Comparison of ENCODE assay signal across 9 cellular contexts in the genomic region with DNA sequence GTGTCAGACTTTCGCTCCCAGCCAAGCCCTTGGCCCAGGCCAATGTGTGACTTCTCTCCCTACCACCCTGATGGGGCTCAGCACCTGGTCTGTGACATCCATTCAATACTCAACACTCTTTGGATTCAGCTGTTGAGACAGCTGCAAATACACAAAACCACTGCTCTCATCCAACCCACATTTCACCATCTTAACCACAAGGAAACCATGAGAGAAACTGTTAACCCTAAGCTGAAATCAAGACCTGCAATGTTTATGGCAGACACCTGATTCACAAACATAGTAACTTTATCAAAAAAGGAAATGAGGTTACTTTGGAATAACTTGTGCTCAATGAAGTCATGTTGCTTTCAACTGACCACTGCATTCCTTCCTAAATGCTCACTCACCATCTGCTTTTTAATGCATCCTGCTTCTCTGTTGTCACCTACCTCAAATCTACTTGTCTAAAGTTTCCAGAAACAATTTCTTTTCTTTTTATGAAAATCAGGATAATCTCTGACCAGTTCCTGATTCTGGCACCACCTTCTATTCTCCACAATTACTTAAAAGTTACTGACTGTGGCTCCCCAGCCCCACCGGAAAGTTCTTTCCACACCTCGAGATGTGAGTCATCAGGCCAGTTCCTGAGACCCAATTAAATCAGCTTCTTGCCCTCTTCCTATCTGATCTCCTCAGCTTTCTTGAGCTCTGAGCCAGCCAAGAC.
A peak's percentile ranks its signal among the peaks of the same experiment; 100 is the strongest.
DNase-seq lines count a peak whose midpoint lies in the region; ATAC-seq and TF ChIP-seq lines count a peak whose summit lies in the region.
"Had no signal": no experiment of that assay in that cellular context is flagged by ENCODE, and none has a peak within 500 bp of the region (broad histone marks: within the 10 kb centered on the region; RNA-seq: fewer than 3 reads in every experiment).

No MANE protein-coding gene starts in this region.

- TF ChIP-seq EP300 in ovary (IDR thresholded peaks at IDR 0.05) = no peak

- H3K36me3 ChIP-seq in mesodermal cell (ENCODE audit: control insufficient read depth, insufficient read depth, low read length) (no peaks in the 10 kb centered on the region), ovary (no peaks in the 10 kb centered on the region)

- H3K27ac ChIP-seq in mesodermal cell (ENCODE audit: low read depth, low read length, severe bottlenecking) = peak overlapping the region; percentile 67
- H3K27ac ChIP-seq in ovary = no peak overlapping the region

- TF ChIP-seq POLR2A in ovary (IDR thresholded peaks at IDR 0.05) = no peak

- WGBS in mesodermal cell (ENCODE audit: insufficient coverage in 2 of 2), 2 experiments = 80 to 84% methylated on average over 3 of the region's 3 CpGs
- 71 to 78% (median 72%) methylated on average over 3 of the region's 3 CpGs for WGBS in ovary, 3 donors

- intact Hi-C loops in ovary (cut with DNase I) = no loop called here

- peaks cover 45% of the 10 kb centered on the region for H3K4me1 ChIP-seq in mesodermal cell (ENCODE audit: control insufficient read depth, insufficient read depth, low read length, poor library complexity, severe bottlenecking)
- peaks cover 2% of the 10 kb centered on the region for H3K4me1 ChIP-seq in ovary (ENCODE audit: insufficient read depth)

- H3K4me3 ChIP-seq in mesodermal cell (ENCODE audit: extremely low read depth, insufficient read depth, low read length, poor library complexity, severe bottlenecking) (no peak overlapping the region), ovary (no peak overlapping the region)

- H3K9me3 ChIP-seq in mesodermal cell (ENCODE audit: control insufficient read depth, low read length) = peaks cover 8% of the 10 kb centered on the region
- H3K9me3 ChIP-seq in ovary = no peaks in the 10 kb centered on the region

- no peak for TF ChIP-seq CTCF in ovary (IDR thresholded peaks at IDR 0.05)

- no peaks in the 10 kb centered on the region for H3K27me3 ChIP-seq in ovary

- peak; percentile 12 to 25 for DNase-seq in activated CD4-positive, alpha-beta T cell treated with anti-CD3 and anti-CD28 coated beads, Interleukin-2, amount 50 U/mL, for 48 hours
- no peak for DNase-seq in ovary
- DNase-seq in HUDEP-2 (lab: John Stamatoyannopoulos, UW; ENCODE audit: unreplicated experiment in 76 of 76) = no peak
- no peak for DNase-seq in DMS153 treated with DMSO at 0.1 percent for 48 hours (lab: John Stamatoyannopoulos, UW; ENCODE audit: unreplicated experiment)
- DNase-seq: small intestine had no signal

- ATAC-seq in GM18858 (IDR thresholded peaks at IDR 0.05; ENCODE audit: unreplicated experiment) = peak; percentile 41
- peak; percentile 87 for ATAC-seq in HG03442 (IDR thresholded peaks at IDR 0.05; ENCODE audit: unreplicated experiment)
- no peak for ATAC-seq in GM19328 (IDR thresholded peaks at IDR 0.05; ENCODE audit: unreplicated experiment)

Comparison
In these comparisons a context has a peak if more than half of its experiments do, and no peak if none do; other contexts are left out.
1. DNase-seq: peak in activated CD4-positive, alpha-beta T cell treated with anti-CD3 and anti-CD28 coated beads, Interleukin-2, amount 50 U/mL, for 48 hours (2 of 2); none in ovary (0 of 5), HUDEP-2 (0 of 76) and DMS153 treated with DMSO at 0.1 percent for 48 hours (single experiment).